Comparison of ENCODE assay signal across 1 cellular context in the genomic region with DNA sequence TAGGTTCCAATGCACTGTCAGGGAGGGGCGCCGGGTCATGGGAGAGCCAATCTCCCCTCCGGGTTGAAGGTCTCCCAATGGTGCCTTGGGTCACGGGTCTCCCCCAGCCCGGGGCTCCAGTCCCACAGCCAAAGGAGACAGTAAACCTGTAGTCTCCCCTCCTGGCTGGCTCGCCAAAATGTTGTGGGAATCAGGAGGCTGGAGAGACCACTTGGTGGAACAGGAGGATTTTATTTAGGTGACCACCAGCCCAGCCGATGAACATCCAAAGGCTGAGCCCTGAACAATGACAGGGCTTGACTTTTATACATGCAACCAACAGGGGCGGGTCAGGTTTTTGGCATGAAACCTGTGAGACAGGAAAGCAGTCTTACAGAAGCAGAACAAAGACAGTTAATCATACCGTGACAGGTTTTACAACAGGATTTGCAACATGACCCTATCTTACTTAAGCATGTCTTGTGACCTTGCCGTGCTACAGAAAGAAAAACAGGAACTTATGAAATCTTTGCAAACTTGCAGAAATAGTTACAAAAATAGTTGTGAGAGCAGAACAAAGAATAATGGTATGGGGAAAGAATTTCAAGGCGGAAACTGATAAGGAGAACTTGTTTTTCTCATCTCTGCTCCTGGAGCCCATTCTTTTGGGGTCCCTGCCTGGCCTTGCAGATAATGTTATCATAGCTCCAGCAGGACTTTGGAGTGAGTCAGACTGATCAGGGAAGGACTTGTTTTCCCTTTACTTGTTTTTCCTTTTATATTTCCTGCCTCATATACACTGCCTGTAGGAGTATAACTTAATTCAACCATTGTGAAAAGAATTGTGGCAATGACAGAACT.
A peak's percentile ranks its signal among the peaks of the same experiment; 100 is the strongest.
TF ChIP-seq lines count a peak whose summit lies in the region.

No MANE protein-coding gene starts in this region.

TF ChIP-seq in K562, 482 proteins besides CTCF, POLR2A, EP300 and RAD21 (continued from another document and continues in another):
- no peak for TF ChIP-seq MXD1 (CRISPR knock-in tag; IDR thresholded peaks at IDR 0.05; ENCODE audit: borderline replicate concordance, poor library complexity, severe bottlenecking)
- TF ChIP-seq, protein P1, sequence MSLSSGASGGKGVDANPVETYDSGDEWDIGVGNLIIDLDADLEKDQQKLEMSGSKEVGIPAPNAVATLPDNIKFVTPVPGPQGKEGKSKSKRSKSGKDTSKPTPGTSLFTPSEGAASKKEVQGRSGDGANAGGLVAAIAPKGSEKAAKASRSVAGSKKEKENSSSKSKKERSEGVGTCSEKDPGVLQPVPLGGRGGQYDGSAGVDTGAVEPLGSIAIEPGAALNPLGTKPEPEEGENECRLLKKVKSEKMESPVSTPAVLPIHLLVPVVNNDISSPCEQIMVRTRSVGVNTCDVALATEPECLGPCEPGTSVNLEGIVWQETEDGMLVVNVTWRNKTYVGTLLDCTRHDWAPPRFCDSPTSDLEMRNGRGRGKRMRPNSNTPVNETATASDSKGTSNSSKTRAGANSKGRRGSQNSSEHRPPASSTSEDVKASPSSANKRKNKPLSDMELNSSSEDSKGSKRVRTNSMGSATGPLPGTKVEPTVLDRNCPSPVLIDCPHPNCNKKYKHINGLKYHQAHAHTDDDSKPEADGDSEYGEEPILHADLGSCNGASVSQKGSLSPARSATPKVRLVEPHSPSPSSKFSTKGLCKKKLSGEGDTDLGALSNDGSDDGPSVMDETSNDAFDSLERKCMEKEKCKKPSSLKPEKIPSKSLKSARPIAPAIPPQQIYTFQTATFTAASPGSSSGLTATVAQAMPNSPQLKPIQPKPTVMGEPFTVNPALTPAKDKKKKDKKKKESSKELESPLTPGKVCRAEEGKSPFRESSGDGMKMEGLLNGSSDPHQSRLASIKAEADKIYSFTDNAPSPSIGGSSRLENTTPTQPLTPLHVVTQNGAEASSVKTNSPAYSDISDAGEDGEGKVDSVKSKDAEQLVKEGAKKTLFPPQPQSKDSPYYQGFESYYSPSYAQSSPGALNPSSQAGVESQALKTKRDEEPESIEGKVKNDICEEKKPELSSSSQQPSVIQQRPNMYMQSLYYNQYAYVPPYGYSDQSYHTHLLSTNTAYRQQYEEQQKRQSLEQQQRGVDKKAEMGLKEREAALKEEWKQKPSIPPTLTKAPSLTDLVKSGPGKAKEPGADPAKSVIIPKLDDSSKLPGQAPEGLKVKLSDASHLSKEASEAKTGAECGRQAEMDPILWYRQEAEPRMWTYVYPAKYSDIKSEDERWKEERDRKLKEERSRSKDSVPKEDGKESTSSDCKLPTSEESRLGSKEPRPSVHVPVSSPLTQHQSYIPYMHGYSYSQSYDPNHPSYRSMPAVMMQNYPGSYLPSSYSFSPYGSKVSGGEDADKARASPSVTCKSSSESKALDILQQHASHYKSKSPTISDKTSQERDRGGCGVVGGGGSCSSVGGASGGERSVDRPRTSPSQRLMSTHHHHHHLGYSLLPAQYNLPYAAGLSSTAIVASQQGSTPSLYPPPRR (CRISPR knock-in tag; IDR thresholded peaks at IDR 0.05; ENCODE audit: borderline replicate concordance), result peak; percentile 96
- no peak for TF ChIP-seq RBM25 (IDR thresholded peaks at IDR 0.05; ENCODE audit: low read depth, low read length, severe bottlenecking)
- TF ChIP-seq MTA2 (IDR thresholded peaks at IDR 0.05; ENCODE audit: low read depth), result peak; percentile 99
- peak; percentile 92 for TF ChIP-seq KHSRP (IDR thresholded peaks at IDR 0.05)
- no peak for TF ChIP-seq TAF15 (IDR thresholded peaks at IDR 0.05; ENCODE audit: low read depth, low read length)
- TF ChIP-seq, protein P2, sequence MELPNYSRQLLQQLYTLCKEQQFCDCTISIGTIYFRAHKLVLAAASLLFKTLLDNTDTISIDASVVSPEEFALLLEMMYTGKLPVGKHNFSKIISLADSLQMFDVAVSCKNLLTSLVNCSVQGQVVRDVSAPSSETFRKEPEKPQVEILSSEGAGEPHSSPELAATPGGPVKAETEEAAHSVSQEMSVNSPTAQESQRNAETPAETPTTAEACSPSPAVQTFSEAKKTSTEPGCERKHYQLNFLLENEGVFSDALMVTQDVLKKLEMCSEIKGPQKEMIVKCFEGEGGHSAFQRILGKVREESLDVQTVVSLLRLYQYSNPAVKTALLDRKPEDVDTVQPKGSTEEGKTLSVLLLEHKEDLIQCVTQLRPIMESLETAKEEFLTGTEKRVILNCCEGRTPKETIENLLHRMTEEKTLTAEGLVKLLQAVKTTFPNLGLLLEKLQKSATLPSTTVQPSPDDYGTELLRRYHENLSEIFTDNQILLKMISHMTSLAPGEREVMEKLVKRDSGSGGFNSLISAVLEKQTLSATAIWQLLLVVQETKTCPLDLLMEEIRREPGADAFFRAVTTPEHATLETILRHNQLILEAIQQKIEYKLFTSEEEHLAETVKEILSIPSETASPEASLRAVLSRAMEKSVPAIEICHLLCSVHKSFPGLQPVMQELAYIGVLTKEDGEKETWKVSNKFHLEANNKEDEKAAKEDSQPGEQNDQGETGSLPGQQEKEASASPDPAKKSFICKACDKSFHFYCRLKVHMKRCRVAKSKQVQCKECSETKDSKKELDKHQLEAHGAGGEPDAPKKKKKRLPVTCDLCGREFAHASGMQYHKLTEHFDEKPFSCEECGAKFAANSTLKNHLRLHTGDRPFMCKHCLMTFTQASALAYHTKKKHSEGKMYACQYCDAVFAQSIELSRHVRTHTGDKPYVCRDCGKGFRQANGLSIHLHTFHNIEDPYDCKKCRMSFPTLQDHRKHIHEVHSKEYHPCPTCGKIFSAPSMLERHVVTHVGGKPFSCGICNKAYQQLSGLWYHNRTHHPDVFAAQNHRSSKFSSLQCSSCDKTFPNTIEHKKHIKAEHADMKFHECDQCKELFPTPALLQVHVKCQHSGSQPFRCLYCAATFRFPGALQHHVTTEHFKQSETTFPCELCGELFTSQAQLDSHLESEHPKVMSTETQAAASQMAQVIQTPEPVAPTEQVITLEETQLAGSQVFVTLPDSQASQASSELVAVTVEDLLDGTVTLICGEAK (IDR thresholded peaks at IDR 0.05), result no peak
- TF ChIP-seq, protein P2 (CRISPR knock-in tag; IDR thresholded peaks at IDR 0.05), result no peak
- TF ChIP-seq ZFP91 (CRISPR knock-in tag; IDR thresholded peaks at IDR 0.05), result no peak
- TF ChIP-seq YBX1 (IDR thresholded peaks at IDR 0.05), result no peak
- TF ChIP-seq RAD51 (IDR thresholded peaks at IDR 0.05; ENCODE audit: borderline replicate concordance, low read depth), result peak; percentile 60; the same call in 1 of the 2 replicates
- 0 out of 2 replicates have a peak, but pooled peaks have one; percentile 56 for TF ChIP-seq ZBTB9 (CRISPR knock-in tag; IDR thresholded peaks at IDR 0.05)
- no peak for TF ChIP-seq ATF1 (CRISPR knock-in tag; IDR thresholded peaks at IDR 0.05)
- peak; percentile 82 for TF ChIP-seq ATF1 (tag; IDR thresholded peaks at IDR 0.05)
- no peak for TF ChIP-seq GTF3C2 (IDR thresholded peaks at IDR 0.05; ENCODE audit: borderline replicate concordance, extremely low read depth, insufficient read length)
- TF ChIP-seq, protein P3, sequence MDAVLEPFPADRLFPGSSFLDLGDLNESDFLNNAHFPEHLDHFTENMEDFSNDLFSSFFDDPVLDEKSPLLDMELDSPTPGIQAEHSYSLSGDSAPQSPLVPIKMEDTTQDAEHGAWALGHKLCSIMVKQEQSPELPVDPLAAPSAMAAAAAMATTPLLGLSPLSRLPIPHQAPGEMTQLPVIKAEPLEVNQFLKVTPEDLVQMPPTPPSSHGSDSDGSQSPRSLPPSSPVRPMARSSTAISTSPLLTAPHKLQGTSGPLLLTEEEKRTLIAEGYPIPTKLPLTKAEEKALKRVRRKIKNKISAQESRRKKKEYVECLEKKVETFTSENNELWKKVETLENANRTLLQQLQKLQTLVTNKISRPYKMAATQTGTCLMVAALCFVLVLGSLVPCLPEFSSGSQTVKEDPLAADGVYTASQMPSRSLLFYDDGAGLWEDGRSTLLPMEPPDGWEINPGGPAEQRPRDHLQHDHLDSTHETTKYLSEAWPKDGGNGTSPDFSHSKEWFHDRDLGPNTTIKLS (IDR thresholded peaks at IDR 0.05; ENCODE audit: borderline replicate concordance, low read depth), result peak; percentile 24; the same call in 1 of the 2 replicates
- no peak for TF ChIP-seq ARID2 (IDR thresholded peaks at IDR 0.05)
- TF ChIP-seq ZNF586 (CRISPR knock-in tag; conservative IDR thresholded peaks at IDR 0.05), result 0 out of 2 replicates have a peak, but pooled peaks have one; percentile 77
- TF ChIP-seq NR2F6 (CRISPR knock-in tag; IDR thresholded peaks at IDR 0.05), result no peak; the same call in 1 of the 2 replicates
- no peak; the same call in 1 of the 2 replicates for TF ChIP-seq TCF15 (CRISPR knock-in tag; IDR thresholded peaks at IDR 0.05)
- TF ChIP-seq HNRNPH1 (optimal IDR thresholded peaks at IDR 0.05; ENCODE audit: low read depth, low read length), result no peak
- TF ChIP-seq, protein P4, sequence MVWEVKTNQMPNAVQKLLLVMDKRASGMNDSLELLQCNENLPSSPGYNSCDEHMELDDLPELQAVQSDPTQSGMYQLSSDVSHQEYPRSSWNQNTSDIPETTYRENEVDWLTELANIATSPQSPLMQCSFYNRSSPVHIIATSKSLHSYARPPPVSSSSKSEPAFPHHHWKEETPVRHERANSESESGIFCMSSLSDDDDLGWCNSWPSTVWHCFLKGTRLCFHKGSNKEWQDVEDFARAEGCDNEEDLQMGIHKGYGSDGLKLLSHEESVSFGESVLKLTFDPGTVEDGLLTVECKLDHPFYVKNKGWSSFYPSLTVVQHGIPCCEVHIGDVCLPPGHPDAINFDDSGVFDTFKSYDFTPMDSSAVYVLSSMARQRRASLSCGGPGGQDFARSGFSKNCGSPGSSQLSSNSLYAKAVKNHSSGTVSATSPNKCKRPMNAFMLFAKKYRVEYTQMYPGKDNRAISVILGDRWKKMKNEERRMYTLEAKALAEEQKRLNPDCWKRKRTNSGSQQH (CRISPR knock-in tag; IDR thresholded peaks at IDR 0.05), result 0 out of 2 replicates have a peak, but pooled peaks have one; percentile 6
- TF ChIP-seq RBM17 (IDR thresholded peaks at IDR 0.05; ENCODE audit: borderline replicate concordance, low read depth, low read length), result no peak
